In genomic region chr3:184162571-184163070, GRCh38 we compare ENCODE assay signal across 6 cellular contexts. TPM values are rescaled to one million over a fixed set of nuclear protein-coding genes. Genes with fewer than 3 reads are reported as not detected.
DNase-seq lines count a peak whose midpoint lies in the region; ATAC-seq, FAIRE-seq and TF ChIP-seq lines count a peak whose summit lies in the region.
"Not testable (repeated sequence)": the region's sequence is repeated elsewhere in the genome, so short reads cannot be mapped to it uniquely, and the experiment has no call there.

No MANE protein-coding gene starts in this region.

- H3K27ac ChIP-seq in endothelial cell of umbilical vein (ENCODE audit: insufficient read depth, low read depth, low read length), result not testable (repeated sequence)
- peak overlapping the region in 8 of 12 donors; percentile 17 to 97 (median 84) for H3K27ac ChIP-seq in heart left ventricle
- peak overlapping the region; percentile 91 to 97 (median 94) for H3K27ac ChIP-seq in sigmoid colon

- WGBS in heart left ventricle, 4 donors, result 58 to 69% (median 66%) methylated on average over 8 of the region's 8 CpGs
- 84 to 88% methylated on average over 8 of the region's 8 CpGs for WGBS in sigmoid colon, 2 donors

- not testable (repeated sequence) for H4K20me1 ChIP-seq in endothelial cell of umbilical vein (replicated peaks; ENCODE audit: control insufficient read depth, extremely low read depth, insufficient read depth, low read length)

- not testable (repeated sequence) for H3K4me2 ChIP-seq in endothelial cell of umbilical vein (ENCODE audit: insufficient read depth, low read length)

- peaks cover 36% of the 10 kb centered on the region for H3K79me2 ChIP-seq in endothelial cell of umbilical vein (ENCODE audit: control insufficient read depth, insufficient read depth, low read length)

- H3K27me3 ChIP-seq in adipocyte (replicated peaks; ENCODE audit: control insufficient read depth, insufficient read depth, low read length); endothelial cell of umbilical vein (ENCODE audit: control insufficient read depth in 2 of 2, insufficient read depth in 2 of 2, low read length in 2 of 2); heart left ventricle; sigmoid colon: not testable (repeated sequence)

- peaks cover 46% of the 10 kb centered on the region for H3K36me3 ChIP-seq in adipocyte (ENCODE audit: control insufficient read depth, insufficient read depth, low read length, severe bottlenecking)
- peaks cover 8 to 38% of the 10 kb centered on the region in 2 experiments for H3K36me3 ChIP-seq in endothelial cell of umbilical vein (ENCODE audit: control insufficient read depth in 2 of 2, extremely low read depth in 1 of 2, insufficient read depth in 2 of 2, low read length in 2 of 2)
- peaks cover 0 to 55% (median 48%) of the 10 kb centered on the region in 9 donors for H3K36me3 ChIP-seq in heart left ventricle
- peaks cover 28 to 50% (median 43%) of the 10 kb centered on the region in 4 donors for H3K36me3 ChIP-seq in sigmoid colon

- peak; percentile 62 for DNase-seq in EL
- DNase-seq in adipocyte (ENCODE audit: low read depth), result peak; percentile 39
- DNase-seq in endothelial cell of umbilical vein (ENCODE audit: low read depth, low spot score); heart left ventricle; mesothelial cell of epicardium (ENCODE audit: low spot score in 2 of 2, unreplicated experiment in 2 of 2); sigmoid colon: not testable (repeated sequence)

- not testable (repeated sequence) for H3K9me1 ChIP-seq in endothelial cell of umbilical vein (replicated peaks; ENCODE audit: control insufficient read depth, extremely low read depth, insufficient read depth, low read length)

- peak; percentile 52 for FAIRE-seq in endothelial cell of umbilical vein (lab: Jason Lieb, UNC)

- not testable (repeated sequence) for H2AFZ ChIP-seq in endothelial cell of umbilical vein (ENCODE audit: low read depth, low read length)

- H3K4me3 ChIP-seq in adipocyte (ENCODE audit: low read length); endothelial cell of umbilical vein (replicated peaks in 1 of 3; ENCODE audit: insufficient read depth in 1 of 3, low read depth in 1 of 3, low read length in 3 of 3); heart left ventricle; sigmoid colon: not testable (repeated sequence)

- dilution Hi-C loops in endothelial cell of umbilical vein (cut with MboI; ENCODE audit: extremely low pct_ligation_motif_present, low sequenced_read_pairs), result not testable (repeated sequence)

- peaks cover 25% of the 10 kb centered on the region for H3K4me1 Mint-ChIP-seq in mesothelial cell of epicardium

- H3K27ac Mint-ChIP-seq in mesothelial cell of epicardium, result peak overlapping the region; percentile 69

- peaks cover 15% of the 10 kb centered on the region for H3K36me3 Mint-ChIP-seq in mesothelial cell of epicardium

- not testable (repeated sequence) for BruUV-seq in endothelial cell of umbilical vein (replicated peaks; lab: Mats Ljungman, UMichigan)

- not testable (repeated sequence) for H3K9me3 Mint-ChIP-seq in mesothelial cell of epicardium

- not testable (repeated sequence) for H3K9ac ChIP-seq in adipocyte (ENCODE audit: low read length); endothelial cell of umbilical vein (replicated peaks; ENCODE audit: extremely low read depth, insufficient read depth, low read length)

- not testable (repeated sequence) for H3K27me3 Mint-ChIP-seq in mesothelial cell of epicardium (ENCODE audit: low read depth)

- ATAC-seq in heart left ventricle, result peak in 2 of 4 donors; percentile 45 to 66

- TF ChIP-seq EP300 in sigmoid colon (IDR thresholded peaks at IDR 0.05), result not testable (repeated sequence)

- not testable (repeated sequence) for H3K9me3 ChIP-seq in adipocyte (ENCODE audit: control insufficient read depth, low read length); endothelial cell of umbilical vein (replicated peaks; ENCODE audit: control insufficient read depth, insufficient read depth, low read length); heart left ventricle; sigmoid colon

- H3K4me1 ChIP-seq in adipocyte (ENCODE audit: control insufficient read depth, insufficient read depth, low read length), result peaks cover 35% of the 10 kb centered on the region
- H3K4me1 ChIP-seq in endothelial cell of umbilical vein (ENCODE audit: control insufficient read depth, extremely low read depth, insufficient read depth, low read length), result peaks cover 18% of the 10 kb centered on the region
- H3K4me1 ChIP-seq in heart left ventricle, result peaks cover 2 to 66% (median 45%) of the 10 kb centered on the region in 12 donors
- H3K4me1 ChIP-seq in sigmoid colon, result peaks cover 0 to 68% (median 60%) of the 10 kb centered on the region in 4 donors

- POLR2A ChIA-PET in endothelial cell of umbilical vein (lab: Charles Lee), result not testable (repeated sequence)

- TF ChIP-seq CTCF in endothelial cell of umbilical vein (IDR thresholded peaks at IDR 0.05; ENCODE audit: extremely low read depth in 1 of 2, insufficient read depth in 1 of 2, low read depth in 1 of 2, low read length in 2 of 2); heart left ventricle (IDR thresholded peaks at IDR 0.05); mesothelial cell of epicardium (IDR thresholded peaks at IDR 0.05; ENCODE audit: unreplicated experiment); sigmoid colon (IDR thresholded peaks at IDR 0.05): not testable (repeated sequence)

- CTCF ChIA-PET in endothelial cell of umbilical vein (lab: Charles Lee), result interaction anchor here (1.2 kb wide), 1 partner anchor 10 kb away, joined by 3 read pairs; no protein-coding TSS in a partner anchor

- not testable (repeated sequence) for H3K4me3 Mint-ChIP-seq in mesothelial cell of epicardium

- TF ChIP-seq POLR2A in endothelial cell of umbilical vein (IDR thresholded peaks at IDR 0.05; ENCODE audit: low read depth, low read length); heart left ventricle (IDR thresholded peaks at IDR 0.05); sigmoid colon (IDR thresholded peaks at IDR 0.05): not testable (repeated sequence)

- intact Hi-C loops in endothelial cell of umbilical vein (cut with micrococcal nuclease); heart left ventricle (cut with DNase I); sigmoid colon (cut with DNase I): not testable (repeated sequence)

RNA-seq across cellular contexts. Expression of gene DVL3, which starts 7.4 kb away (rescaled TPM):
- total RNA-seq in endothelial cell of umbilical vein (59.0 and 61.3 TPM in 2 replicates), heart left ventricle (10 to 100 TPM; 53.4 to 94.2 (median 70.9) TPM), mesothelial cell of epicardium (158 to 162 TPM (median 159 TPM) in 3 replicates), sigmoid colon (10 to 100 TPM; 38.5 to 71.2 (median 53.9) TPM)
- polyA plus RNA-seq in endothelial cell of umbilical vein (41.2 and 43.8 TPM in 2 replicates), heart left ventricle (10 to 100 TPM; 36.3 to 59.8 TPM), sigmoid colon (10 to 100 TPM; 15.0 to 40.8 (median 26.4) TPM)
- polyA plus RNA-seq in endothelial cell of umbilical vein (2011; cell fraction: cytosol; rRNA removed), result 21.0 and 24.5 TPM in 2 replicates
- 110 and 132 TPM in 2 replicates for polyA plus RNA-seq in endothelial cell of umbilical vein (2011; cell fraction: nucleus; rRNA removed)
- 35.4 and 36.5 TPM in 2 replicates for polyA plus RNA-seq in endothelial cell of umbilical vein (2012)
- 57.5 and 58.3 TPM in 2 replicates for polyA minus RNA-seq in endothelial cell of umbilical vein
- 46.0 TPM for polyA minus RNA-seq in endothelial cell of umbilical vein (2011; cell fraction: cytosol; rRNA and poly(A)+ RNA removed)
- 40.9 and 49.7 TPM in 2 replicates for polyA minus RNA-seq in endothelial cell of umbilical vein (2011; cell fraction: nucleus; rRNA and poly(A)+ RNA removed)

RNA-seq across cellular contexts. Expression of gene AP2M1, which starts 12.0 kb away (rescaled TPM):
- total RNA-seq in endothelial cell of umbilical vein (400 and 431 TPM in 2 replicates), heart left ventricle (100 to 1,000 TPM; 225 to 400 (median 337) TPM), mesothelial cell of epicardium (247 to 261 TPM (median 254 TPM) in 3 replicates), sigmoid colon (100 to 1,000 TPM; 203 to 239 (median 225) TPM)
- polyA plus RNA-seq in endothelial cell of umbilical vein (602 and 603 TPM in 2 replicates), heart left ventricle (100 to 1,000 TPM; 291 to 431 TPM), sigmoid colon (100 to 1,000 TPM; 226 to 240 (median 237) TPM)
- 496 and 577 TPM in 2 replicates for polyA plus RNA-seq in endothelial cell of umbilical vein (2011; cell fraction: cytosol; rRNA removed)
- 406 and 478 TPM in 2 replicates for polyA plus RNA-seq in endothelial cell of umbilical vein (2011; cell fraction: nucleus; rRNA removed)
- 522 and 611 TPM in 2 replicates for polyA plus RNA-seq in endothelial cell of umbilical vein (2012)
- 444 and 455 TPM in 2 replicates for polyA minus RNA-seq in endothelial cell of umbilical vein
- polyA minus RNA-seq in endothelial cell of umbilical vein (2011; cell fraction: cytosol; rRNA and poly(A)+ RNA removed), result 181 TPM
- polyA minus RNA-seq in endothelial cell of umbilical vein (2011; cell fraction: nucleus; rRNA and poly(A)+ RNA removed), result 99.3 and 131 TPM in 2 replicates

RNA-seq across cellular contexts. Expression of gene ABCF3, which starts 23.4 kb away (rescaled TPM):
- total RNA-seq in endothelial cell of umbilical vein (65.6 and 68.8 TPM in 2 replicates), heart left ventricle (10 to 100 TPM; 58.2 to 81.9 (median 69.2) TPM), mesothelial cell of epicardium (65.7 to 67.9 TPM (median 67.8 TPM) in 3 replicates), sigmoid colon (10 to 100 TPM; 32.4 to 51.3 (median 39.2) TPM)
- polyA plus RNA-seq in endothelial cell of umbilical vein (73.4 and 93.9 TPM in 2 replicates), heart left ventricle (10 to 100 TPM; 63.4 to 80.5 TPM), sigmoid colon (10 to 100 TPM; 36.5 to 48.9 (median 45.6) TPM)
- polyA plus RNA-seq in endothelial cell of umbilical vein (2011; cell fraction: cytosol; rRNA removed), result 45.0 and 49.5 TPM in 2 replicates
- polyA plus RNA-seq in endothelial cell of umbilical vein (2011; cell fraction: nucleus; rRNA removed), result 207 and 224 TPM in 2 replicates
- polyA plus RNA-seq in endothelial cell of umbilical vein (2012), result 34.2 and 44.9 TPM in 2 replicates
- polyA minus RNA-seq in endothelial cell of umbilical vein, result 122 and 126 TPM in 2 replicates
- polyA minus RNA-seq in endothelial cell of umbilical vein (2011; cell fraction: cytosol; rRNA and poly(A)+ RNA removed), result 69.3 TPM
- 68.6 and 77.4 TPM in 2 replicates for polyA minus RNA-seq in endothelial cell of umbilical vein (2011; cell fraction: nucleus; rRNA and poly(A)+ RNA removed)

RNA-seq across cellular contexts. Expression of gene EIF2B5, which starts 27.5 kb away (rescaled TPM):
- 38.8 and 44.7 TPM in 2 replicates for total RNA-seq in endothelial cell of umbilical vein
- 35.5 and 42.7 TPM in 2 replicates for polyA plus RNA-seq in endothelial cell of umbilical vein
- 36.0 and 37.3 TPM in 2 replicates for polyA plus RNA-seq in endothelial cell of umbilical vein (2011; cell fraction: cytosol; rRNA removed)
- polyA plus RNA-seq in endothelial cell of umbilical vein (2011; cell fraction: nucleus; rRNA removed), result 124 and 139 TPM in 2 replicates
- 23.2 and 31.6 TPM in 2 replicates for polyA plus RNA-seq in endothelial cell of umbilical vein (2012)
- 42.7 and 48.8 TPM in 2 replicates for polyA minus RNA-seq in endothelial cell of umbilical vein
- polyA minus RNA-seq in endothelial cell of umbilical vein (2011; cell fraction: cytosol; rRNA and poly(A)+ RNA removed), result 28.1 TPM
- polyA minus RNA-seq in endothelial cell of umbilical vein (2011; cell fraction: nucleus; rRNA and poly(A)+ RNA removed), result 37.7 and 38.1 TPM in 2 replicates
- 10 to 100 TPM; 24.5 to 39.0 (median 30.9) TPM for total RNA-seq in heart left ventricle
- polyA plus RNA-seq in heart left ventricle, result 10 to 100 TPM; 28.5 to 58.2 TPM
- total RNA-seq in mesothelial cell of epicardium, result 38.2 to 42.2 TPM (median 39.0 TPM) in 3 replicates
- total RNA-seq in sigmoid colon, result 10 to 100 TPM; 26.0 to 43.5 (median 31.3) TPM
- polyA plus RNA-seq in sigmoid colon, result 10 to 100 TPM; 31.8 to 48.1 (median 35.4) TPM
